Comparison of ENCODE assay signal across 8 cellular contexts in the genomic region with DNA sequence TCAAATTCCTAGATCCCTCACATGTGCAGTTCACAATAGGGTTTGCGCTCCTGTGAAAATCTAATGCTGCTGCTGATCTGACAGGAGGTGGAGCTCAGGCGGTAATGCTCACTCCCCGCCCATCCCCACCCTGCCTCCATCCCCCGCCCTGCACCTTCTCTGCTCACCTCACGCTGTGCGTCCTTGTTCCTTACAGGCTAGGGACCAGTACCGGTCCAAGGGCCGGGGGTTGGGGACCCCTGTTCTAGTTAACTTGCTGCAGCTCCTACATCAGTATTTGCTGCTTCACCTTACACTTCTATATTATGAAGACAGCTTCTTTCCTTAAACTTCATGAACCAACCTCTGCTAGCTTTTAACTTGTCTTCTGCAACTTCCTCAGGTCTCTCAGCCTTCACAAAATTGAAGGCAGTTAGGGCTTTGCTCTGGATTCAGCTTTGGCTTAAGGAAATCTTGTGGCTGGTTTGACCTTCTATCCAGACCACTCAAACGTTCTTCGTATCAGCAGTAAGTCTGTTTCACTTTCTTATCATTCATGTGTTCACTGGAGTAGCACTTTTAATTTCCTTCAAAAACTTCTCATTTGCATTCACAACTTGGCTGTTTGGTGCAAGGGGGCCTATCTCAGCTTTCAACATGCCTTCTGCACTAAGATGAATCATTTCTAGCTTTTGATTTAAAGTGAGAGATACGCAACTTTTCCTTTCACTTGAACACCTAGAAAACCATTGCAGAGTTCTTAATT. TPM values are rescaled to one million over a fixed set of nuclear protein-coding genes. Genes with fewer than 3 reads are reported as not detected.
DNase-seq lines count a peak whose midpoint lies in the region; ATAC-seq, FAIRE-seq and TF ChIP-seq lines count a peak whose summit lies in the region.

No MANE protein-coding gene starts in this region.

- H3K9me3 Mint-ChIP-seq in activated T-cell treated with anti-CD3 and anti-CD28 coated beads, Interleukin-2, amount 50 U/mL, for 72 hours = no peaks in the 10 kb centered on the region

- H3K4me3 ChIP-seq in H7 (ENCODE audit: insufficient read depth, low read depth, low read length) (no peak overlapping the region), gastroesophageal sphincter (peak overlapping the region; percentile 50 to 97), pancreas (peak overlapping the region in 3 of 4 donors; percentile 5 to 81 (median 23)), upper lobe of right lung (peak overlapping the region; percentile 96)

- H3K4me3 Mint-ChIP-seq in activated T-cell treated with anti-CD3 and anti-CD28 coated beads, Interleukin-2, amount 50 U/mL, for 72 hours = peak overlapping the region; percentile 91 to 92

- H3K4me1 ChIP-seq in gastroesophageal sphincter (peaks cover 0 to 42% (median 11%) of the 10 kb centered on the region in 3 donors), pancreas (peaks cover 0 to 26% (median 13%) of the 10 kb centered on the region in 3 donors), upper lobe of right lung (peaks cover 32% of the 10 kb centered on the region)

- no peak for TF ChIP-seq POLR2A in gastroesophageal sphincter (IDR thresholded peaks at IDR 0.05)

- H3K4me1 Mint-ChIP-seq in activated T-cell treated with anti-CD3 and anti-CD28 coated beads, Interleukin-2, amount 50 U/mL, for 72 hours (ENCODE audit: low read depth) = peaks cover 47% of the 10 kb centered on the region

- H3K27me3 ChIP-seq in H7 (ENCODE audit: control insufficient read depth, insufficient read depth, low read length) (no peaks in the 10 kb centered on the region), gastroesophageal sphincter (no peaks in the 10 kb centered on the region), pancreas (no peaks in the 10 kb centered on the region), upper lobe of right lung (no peaks in the 10 kb centered on the region)

- peak overlapping the region; percentile 97 for H3K27ac Mint-ChIP-seq in activated T-cell treated with anti-CD3 and anti-CD28 coated beads, Interleukin-2, amount 50 U/mL, for 72 hours

- intact Hi-C loops in pancreas (cut with DNase I) (no loop called here), upper lobe of right lung (cut with DNase I) (no loop called here)

- no peaks in the 10 kb centered on the region for H3K36me3 ChIP-seq in H7 (replicated peaks; ENCODE audit: control insufficient read depth, insufficient read depth, low read length)
- H3K36me3 ChIP-seq in gastroesophageal sphincter = peaks cover 0 to 1% of the 10 kb centered on the region in 2 donors
- no peaks in the 10 kb centered on the region for H3K36me3 ChIP-seq in pancreas
- peaks cover under 1% of the 10 kb centered on the region for H3K36me3 ChIP-seq in upper lobe of right lung

- ATAC-seq in activated T-cell treated with anti-CD3 and anti-CD28 coated beads, Interleukin-2, amount 50 U/mL, for 72 hours (replicated peaks in 1 of 2) = peak; percentile 67 to 68
- ATAC-seq in gastroesophageal sphincter = no peak
- peak in 3 of 4 donors; percentile 35 to 60 (median 54) for ATAC-seq in pancreas
- ATAC-seq in upper lobe of right lung = peak; percentile 52

- no peaks in the 10 kb centered on the region for H3K27me3 Mint-ChIP-seq in activated T-cell treated with anti-CD3 and anti-CD28 coated beads, Interleukin-2, amount 50 U/mL, for 72 hours (ENCODE audit: low read depth)

- H3K9me3 ChIP-seq in gastroesophageal sphincter (no peaks in the 10 kb centered on the region), pancreas (no peaks in the 10 kb centered on the region), upper lobe of right lung (no peaks in the 10 kb centered on the region)

- TF ChIP-seq EP300 in gastroesophageal sphincter (IDR thresholded peaks at IDR 0.05) = no peak

- FAIRE-seq in pancreas (lab: Jason Lieb, UNC) = no peak

- H3K36me3 Mint-ChIP-seq in activated T-cell treated with anti-CD3 and anti-CD28 coated beads, Interleukin-2, amount 50 U/mL, for 72 hours (ENCODE audit: insufficient read depth in 2 of 2) = peaks cover 9 to 22% of the 10 kb centered on the region in 2 donors

- WGBS in gastroesophageal sphincter (ENCODE audit: low coverage in 1 of 2), 2 donors = 0 to 7% methylated on average over 3 to 11 of the region's 11 CpGs
- WGBS in pancreas, 2 donors = 6 to 12% methylated on average over 11 of the region's 11 CpGs

- peak; percentile 25 for DNase-seq in ELF-1 (ENCODE audit: low read depth, low spot score)
- DNase-seq in H7 = peak; percentile 52
- DNase-seq in NCI-H82 (lab: John Stamatoyannopoulos, UW) = peak; percentile 60
- peak; percentile 60 to 63 for DNase-seq in activated T-cell treated with anti-CD3 and anti-CD28 coated beads, Interleukin-2, amount 50 U/mL, for 72 hours
- peak; percentile 40 to 70 (median 52) for DNase-seq in pancreas
- DNase-seq in upper lobe of right lung = peak; percentile 66
- no peak for DNase-seq in HuH-7 (ENCODE audit: low spot score)

- H3K27ac ChIP-seq in gastroesophageal sphincter = peak overlapping the region; percentile 52 to 98 (median 97)
- peak overlapping the region in 2 of 4 donors; percentile 59 to 67 for H3K27ac ChIP-seq in pancreas
- peak overlapping the region; percentile 94 for H3K27ac ChIP-seq in upper lobe of right lung

- TF ChIP-seq CTCF in gastroesophageal sphincter (IDR thresholded peaks at IDR 0.05) = no peak
- TF ChIP-seq CTCF in pancreas (IDR thresholded peaks at IDR 0.05) = no peak
- TF ChIP-seq CTCF in upper lobe of right lung (IDR thresholded peaks at IDR 0.05) = no peak

RNA-seq across cellular contexts. Expression of a gene that starts 1.7 kb away (rescaled TPM):
- total RNA-seq in H7 (2014; rRNA removed; shearing (Covaris generic)) = 27.4 and 38.2 TPM in 2 replicates
- 10 to 100 TPM; 48.5 to 52.3 TPM for total RNA-seq in activated T-cell treated with anti-CD3 and anti-CD28 coated beads, Interleukin-2, amount 50 U/mL, for 72 hours
- total RNA-seq in gastroesophageal sphincter = 10 to 100 TPM; 40.6 to 49.7 (median 45.6) TPM
- total RNA-seq in pancreas = 10 to 100 TPM; 13.8 to 22.6 (median 15.2) TPM
- polyA plus RNA-seq in pancreas = 10 to 100 TPM in 1 of 2 donors, 1 to 10 TPM in 1; 5.2 to 12.4 TPM
- total RNA-seq in upper lobe of right lung = 40.5 TPM
